ENCODE assay signal across 22 cellular contexts in genomic region chr4:174973336-174973735, GRCh38.
"Had no signal": no experiment of that assay in that cellular context is flagged by ENCODE, and none has a peak within 500 bp of the region (broad histone marks: within the 10 kb centered on the region; RNA-seq: fewer than 3 reads in every experiment).

No MANE protein-coding gene starts in this region.

- DNase-seq: stimulated activated CD4-positive, alpha-beta T cell treated with anti-CD3 and anti-CD28 coated beads, Interleukin-2, amount 100 ng/mL, for 48 hours; stimulated activated CD4-positive, alpha-beta T cell treated with anti-CD3 and anti-CD28 coated beads, Interleukin-4, amount 100 ng/mL, for 1 hour; stimulated activated CD4-positive, alpha-beta T cell treated with anti-CD3 and anti-CD28 coated beads, Interleukin-4, amount 100 ng/mL, for 24 hours; stimulated activated CD4-positive, alpha-beta T cell treated with anti-CD3 and anti-CD28 coated beads, Interleukin-4, amount 100 ng/mL, for 4 hours; stimulated activated CD8-positive, alpha-beta memory T cell treated with anti-CD3 and anti-CD28 coated beads, Interleukin-4, amount 100 ng/mL, for 48 hours; stimulated activated naive B cell treated with anti-CD40 and anti-IgM and Interleukin-4, amounts not matched to agents 10 μg/mL and 1 μg/mL and 100 μg/mL, for 72 hours; stimulated activated naive CD4-positive, alpha-beta T cell; stimulated activated naive CD4-positive, alpha-beta T cell treated with Interleukin-2 at 50 U/mL for 16 hours; stimulated activated naive CD8-positive, alpha-beta T cell treated with anti-CD3 and anti-CD28 coated beads, Interleukin-15, amount 100 ng/mL, for 72 hours; stimulated activated naive CD8-positive, alpha-beta T cell treated with anti-CD3 and anti-CD28 coated beads, Interleukin-15, Interleukin-2, amounts not matched to agents 100 U/mL and 50 U/mL, for 24 hours; stomach; substantia nigra; testis; thyroid gland; tibial artery; transverse colon; trophoblast cell; upper lobe of left lung; upper lobe of right lung; uterus had no signal

- ATAC-seq: stimulated activated effector memory CD8-positive, alpha-beta T cell treated with anti-CD3 and anti-CD28 coated beads, Interleukin-12 subunit alpha, Interleukin-12 subunit beta, amount 100 ng/mL, for 72 hours; stimulated activated memory B cell treated with anti-CD40 and anti-IgM and Interleukin-4, amounts not matched to agents 10 μg/mL and 1 μg/mL and 100 μg/mL, for 72 hours; stimulated activated naive B cell treated with anti-CD40 and anti-IgM and Interleukin-4, amounts not matched to agents 10 μg/mL and 1 μg/mL and 100 μg/mL, for 72 hours; stimulated activated naive CD8-positive, alpha-beta T cell treated with anti-CD3 and anti-CD28 coated beads, Interleukin-15, amount 100 ng/mL, for 72 hours; upper lobe of right lung had no signal
